In genomic region chr3:40468018-40468417, GRCh38 we compare ENCODE assay signal across 27 cellular contexts.
"Had no signal": no experiment of that assay in that cellular context is flagged by ENCODE, and none has a peak within 500 bp of the region (broad histone marks: within the 10 kb centered on the region; RNA-seq: fewer than 3 reads in every experiment).

No MANE protein-coding gene starts in this region.

- H3K9me3 ChIP-seq: body of pancreas, colonic mucosa, esophagus squamous epithelium, heart right ventricle, left lung, testis, transverse colon had no signal

- H3K4me3 ChIP-seq: body of pancreas, colonic mucosa, esophagus squamous epithelium, heart right ventricle, left lung, lung, testis, transverse colon had no signal

- H3K27ac ChIP-seq: body of pancreas, colonic mucosa, epithelial cell of prostate, esophagus squamous epithelium, heart right ventricle, left lung, testis, transverse colon had no signal

- H3K4me3 Mint-ChIP-seq: activated B cell treated with CpG ODN at 0.5 μM for 24 hours; activated CD8-positive, alpha-beta memory T cell treated with anti-CD3 and anti-CD28 coated beads, Interleukin-2, amount 10 ng/mL, durations not matched to agents 7 days and 5 days; activated CD8-positive, alpha-beta T cell treated with anti-CD3 and anti-CD28 coated beads, Interleukin-2, amount 10 ng/mL, durations not matched to agents 7 days and 5 days; activated naive CD8-positive, alpha-beta T cell; nephron; T-helper 1 cell treated with Interleukin-12 subunit alpha and Interleukin-12 subunit beta and Interleukin-4 antibody, amounts not matched to agents 30 μg/mL and 1 μg/mL, for 36 hours had no signal

- H3K27me3 Mint-ChIP-seq: activated B cell treated with CpG ODN at 0.5 μM for 24 hours; activated CD8-positive, alpha-beta memory T cell treated with anti-CD3 and anti-CD28 coated beads, Interleukin-2, amount 10 ng/mL, durations not matched to agents 7 days and 5 days; activated naive CD8-positive, alpha-beta T cell had no signal

- H3K9me3 Mint-ChIP-seq: activated B cell treated with CpG ODN at 0.5 μM for 24 hours; nephron; T-helper 1 cell treated with Interleukin-12 subunit alpha and Interleukin-12 subunit beta and Interleukin-4 antibody, amounts not matched to agents 30 μg/mL and 1 μg/mL, for 36 hours had no signal

- H3K27me3 ChIP-seq: body of pancreas, colonic mucosa, esophagus squamous epithelium, heart right ventricle, left lung, testis, transverse colon had no signal

- H3K4me1 ChIP-seq: body of pancreas, colonic mucosa, esophagus squamous epithelium, left lung, testis, transverse colon had no signal

- DNase-seq: activated B cell treated with CpG ODN at 0.5 μM for 24 hours; activated CD4-positive, alpha-beta T cell treated with anti-CD3 and anti-CD28 coated beads, Interleukin-2, amount 50 U/mL, for 1 hour; activated CD8-positive, alpha-beta memory T cell treated with anti-CD3 and anti-CD28 coated beads, Interleukin-2, amount 10 ng/mL, durations not matched to agents 7 days and 5 days; activated CD8-positive, alpha-beta T cell treated with anti-CD3 and anti-CD28 coated beads, Interleukin-2, amount 10 ng/mL, durations not matched to agents 7 days and 5 days; activated naive CD4-positive, alpha-beta T cell treated with Interleukin-2 at 50 U/mL for 16 hours; activated T-cell treated with anti-CD3 and anti-CD28 coated beads, Interleukin-2, amount 50 U/mL, for 48 hours; anterior cingulate cortex; body of pancreas; cerebellar nuclear complex; colonic mucosa; effector CD8-positive, alpha-beta T cell; esophagus squamous epithelium; foreskin melanocyte; heart right ventricle; left lung; posterior cingulate gyrus; right cardiac atrium; stimulated activated CD4-positive, alpha-beta T cell treated with anti-CD3 and anti-CD28 coated beads, Interleukin-2, amount 100 ng/mL, for 48 hours; stimulated activated naive CD8-positive, alpha-beta T cell treated with anti-CD3 and anti-CD28 coated beads, Interleukin-15, Interleukin-2, amounts not matched to agents 100 U/mL and 50 U/mL, for 24 hours; T-helper 9 cell; testis; transverse colon had no signal

- H3K27ac Mint-ChIP-seq: activated B cell treated with CpG ODN at 0.5 μM for 24 hours; activated CD8-positive, alpha-beta memory T cell treated with anti-CD3 and anti-CD28 coated beads, Interleukin-2, amount 10 ng/mL, durations not matched to agents 7 days and 5 days; activated CD8-positive, alpha-beta T cell treated with anti-CD3 and anti-CD28 coated beads, Interleukin-2, amount 10 ng/mL, durations not matched to agents 7 days and 5 days; activated naive CD8-positive, alpha-beta T cell; nephron; T-helper 1 cell treated with Interleukin-12 subunit alpha and Interleukin-12 subunit beta and Interleukin-4 antibody, amounts not matched to agents 30 μg/mL and 1 μg/mL, for 36 hours had no signal

- H3K4me1 Mint-ChIP-seq: nephron had no signal
